Comparison of ENCODE assay signal across 26 cellular contexts in the genomic region with DNA sequence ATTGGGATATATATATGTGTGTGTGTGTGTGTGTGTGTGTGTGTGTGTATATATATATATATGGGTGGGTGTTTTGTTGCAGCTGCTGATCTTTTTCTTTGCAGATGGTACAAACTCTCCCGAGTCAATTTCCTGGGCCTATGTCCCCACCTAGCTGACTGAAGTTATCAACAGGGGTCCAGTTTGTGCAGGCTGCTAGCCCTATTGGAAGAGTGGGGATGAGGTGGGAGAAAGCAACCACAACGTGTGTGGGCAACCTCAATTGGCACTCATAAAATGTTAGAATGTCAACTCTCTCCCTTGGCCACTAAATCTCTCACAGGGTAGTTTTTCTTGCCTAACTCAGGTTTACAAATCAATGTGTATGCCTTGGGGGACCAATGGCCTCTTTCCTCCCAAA. TPM values are rescaled to one million over a fixed set of nuclear protein-coding genes. Genes with fewer than 3 reads are reported as not detected.
A peak's percentile ranks its signal among the peaks of the same experiment; 100 is the strongest.
DNase-seq lines count a peak whose midpoint lies in the region; ATAC-seq lines count a peak whose summit lies in the region.
"Had no signal": no experiment of that assay in that cellular context is flagged by ENCODE, and none has a peak within 500 bp of the region (broad histone marks: within the 10 kb centered on the region; RNA-seq: fewer than 3 reads in every experiment).

No MANE protein-coding gene starts in this region.

- peak overlapping the region; percentile 62 for H3K27ac Mint-ChIP-seq in activated naive CD4-positive, alpha-beta T cell treated with anti-CD3 and anti-CD28 coated beads, Interleukin-2, amount 50 U/mL, for 24 hours
- no peak overlapping the region for H3K27ac Mint-ChIP-seq in activated naive CD4-positive, alpha-beta T cell treated with anti-CD3 and anti-CD28 coated beads, Interleukin-2, amount 10 ng/mL, durations not matched to agents 7 days and 5 days
- no peak overlapping the region for H3K27ac Mint-ChIP-seq in T-helper 17 cell
- peak overlapping the region; percentile 89 for H3K27ac Mint-ChIP-seq in activated naive CD8-positive, alpha-beta T cell treated with anti-CD3 and anti-CD28 coated beads, Interleukin-2, amount 50 U/mL, for 24 hours
- H3K27ac Mint-ChIP-seq in stimulated activated memory B cell treated with anti-CD40 and anti-IgM and Interleukin-4, amounts not matched to agents 10 μg/mL and 1 μg/mL and 100 μg/mL, for 72 hours, result no peak overlapping the region
- H3K27ac Mint-ChIP-seq: CD4-positive, CD25-positive, alpha-beta regulatory T cell; GM23338 had no signal

- H3K4me3 Mint-ChIP-seq in activated naive CD4-positive, alpha-beta T cell treated with anti-CD3 and anti-CD28 coated beads, Interleukin-2, amount 50 U/mL, for 24 hours, result peak overlapping the region; percentile 36
- H3K4me3 Mint-ChIP-seq in activated naive CD4-positive, alpha-beta T cell treated with anti-CD3 and anti-CD28 coated beads, Interleukin-2, amount 10 ng/mL, durations not matched to agents 7 days and 5 days, result no peak overlapping the region
- peak overlapping the region; percentile 5 for H3K4me3 Mint-ChIP-seq in T-helper 17 cell
- peak overlapping the region; percentile 100 for H3K4me3 Mint-ChIP-seq in activated naive CD8-positive, alpha-beta T cell treated with anti-CD3 and anti-CD28 coated beads, Interleukin-2, amount 50 U/mL, for 24 hours
- H3K4me3 Mint-ChIP-seq in stimulated activated memory B cell treated with anti-CD40 and anti-IgM and Interleukin-4, amounts not matched to agents 10 μg/mL and 1 μg/mL and 100 μg/mL, for 72 hours, result peak overlapping the region; percentile 95

- H3K36me3 Mint-ChIP-seq in activated naive CD4-positive, alpha-beta T cell treated with anti-CD3 and anti-CD28 coated beads, Interleukin-2, amount 50 U/mL, for 24 hours, result peaks cover 30% of the 10 kb centered on the region
- H3K36me3 Mint-ChIP-seq in activated naive CD4-positive, alpha-beta T cell treated with anti-CD3 and anti-CD28 coated beads, Interleukin-2, amount 10 ng/mL, durations not matched to agents 7 days and 5 days, result no peaks in the 10 kb centered on the region
- H3K36me3 Mint-ChIP-seq in T-helper 17 cell (ENCODE audit: low read depth), result peaks cover 6% of the 10 kb centered on the region
- peaks cover 89% of the 10 kb centered on the region for H3K36me3 Mint-ChIP-seq in activated naive CD8-positive, alpha-beta T cell treated with anti-CD3 and anti-CD28 coated beads, Interleukin-2, amount 50 U/mL, for 24 hours (ENCODE audit: low read depth)
- peaks cover 80% of the 10 kb centered on the region for H3K36me3 Mint-ChIP-seq in stimulated activated memory B cell treated with anti-CD40 and anti-IgM and Interleukin-4, amounts not matched to agents 10 μg/mL and 1 μg/mL and 100 μg/mL, for 72 hours
- H3K36me3 Mint-ChIP-seq: CD4-positive, CD25-positive, alpha-beta regulatory T cell; IgD-negative memory B cell had no signal

- peaks cover 19% of the 10 kb centered on the region for H3K27me3 Mint-ChIP-seq in activated naive CD4-positive, alpha-beta T cell treated with anti-CD3 and anti-CD28 coated beads, Interleukin-2, amount 50 U/mL, for 24 hours
- H3K27me3 Mint-ChIP-seq in activated naive CD4-positive, alpha-beta T cell treated with anti-CD3 and anti-CD28 coated beads, Interleukin-2, amount 10 ng/mL, durations not matched to agents 7 days and 5 days, result peaks cover 79% of the 10 kb centered on the region
- peaks cover 71% of the 10 kb centered on the region for H3K27me3 Mint-ChIP-seq in T-helper 17 cell
- peaks cover 10% of the 10 kb centered on the region for H3K27me3 Mint-ChIP-seq in activated naive CD8-positive, alpha-beta T cell treated with anti-CD3 and anti-CD28 coated beads, Interleukin-2, amount 50 U/mL, for 24 hours
- H3K27me3 Mint-ChIP-seq in stimulated activated memory B cell treated with anti-CD40 and anti-IgM and Interleukin-4, amounts not matched to agents 10 μg/mL and 1 μg/mL and 100 μg/mL, for 72 hours, result peaks cover 8% of the 10 kb centered on the region

- CTCF ChIA-PET in activated naive CD4-positive, alpha-beta T cell treated with anti-CD3 and anti-CD28 coated beads, Interleukin-2, amount 10 ng/mL, durations not matched to agents 7 days and 5 days (lab: Charles Lee), result interaction anchor here (1.3 kb wide), 1 partner anchor 184 kb away, joined by 3 read pairs; no protein-coding TSS in a partner anchor

- H3K4me1 Mint-ChIP-seq in activated naive CD4-positive, alpha-beta T cell treated with anti-CD3 and anti-CD28 coated beads, Interleukin-2, amount 50 U/mL, for 24 hours, result peaks cover 61% of the 10 kb centered on the region
- H3K4me1 Mint-ChIP-seq in activated naive CD4-positive, alpha-beta T cell treated with anti-CD3 and anti-CD28 coated beads, Interleukin-2, amount 10 ng/mL, durations not matched to agents 7 days and 5 days, result peaks cover 45% of the 10 kb centered on the region
- H3K4me1 Mint-ChIP-seq in T-helper 17 cell, result peaks cover 22% of the 10 kb centered on the region
- H3K4me1 Mint-ChIP-seq in activated naive CD8-positive, alpha-beta T cell treated with anti-CD3 and anti-CD28 coated beads, Interleukin-2, amount 50 U/mL, for 24 hours, result peaks cover 62% of the 10 kb centered on the region
- H3K4me1 Mint-ChIP-seq in stimulated activated memory B cell treated with anti-CD40 and anti-IgM and Interleukin-4, amounts not matched to agents 10 μg/mL and 1 μg/mL and 100 μg/mL, for 72 hours, result peaks cover 73% of the 10 kb centered on the region

- H3K9me3 Mint-ChIP-seq in activated naive CD4-positive, alpha-beta T cell treated with anti-CD3 and anti-CD28 coated beads, Interleukin-2, amount 50 U/mL, for 24 hours, result no peaks in the 10 kb centered on the region
- no peaks in the 10 kb centered on the region for H3K9me3 Mint-ChIP-seq in activated naive CD4-positive, alpha-beta T cell treated with anti-CD3 and anti-CD28 coated beads, Interleukin-2, amount 10 ng/mL, durations not matched to agents 7 days and 5 days
- no peaks in the 10 kb centered on the region for H3K9me3 Mint-ChIP-seq in activated naive CD8-positive, alpha-beta T cell treated with anti-CD3 and anti-CD28 coated beads, Interleukin-2, amount 50 U/mL, for 24 hours
- no peaks in the 10 kb centered on the region for H3K9me3 Mint-ChIP-seq in stimulated activated memory B cell treated with anti-CD40 and anti-IgM and Interleukin-4, amounts not matched to agents 10 μg/mL and 1 μg/mL and 100 μg/mL, for 72 hours
- H3K9me3 Mint-ChIP-seq: CD4-positive, CD25-positive, alpha-beta regulatory T cell; IgD-negative memory B cell had no signal

- H3K9me3 ChIP-seq in T-helper 17 cell (ENCODE audit: control insufficient read depth, low read length, poor library complexity, severe bottlenecking), result no peaks in the 10 kb centered on the region
- H3K9me3 ChIP-seq: BLaER1, HAP-1 had no signal

- ATAC-seq in T-helper 17 cell, result no peak
- ATAC-seq in activated naive CD8-positive, alpha-beta T cell treated with anti-CD3 and anti-CD28 coated beads, Interleukin-2, amount 50 U/mL, for 24 hours, result no peak
- no peak for ATAC-seq in stimulated activated memory B cell treated with anti-CD40 and anti-IgM and Interleukin-4, amounts not matched to agents 10 μg/mL and 1 μg/mL and 100 μg/mL, for 72 hours
- ATAC-seq in HG03139 (IDR thresholded peaks at IDR 0.05; ENCODE audit: unreplicated experiment), result no peak
- no peak for ATAC-seq in HG02588 (IDR thresholded peaks at IDR 0.05; ENCODE audit: unreplicated experiment)
- ATAC-seq: GM12878, GM23338, Panc1 had no signal

- DNase-seq in activated naive CD4-positive, alpha-beta T cell treated with anti-CD3 and anti-CD28 coated beads, Interleukin-2, amount 10 ng/mL, durations not matched to agents 7 days and 5 days, result no peak
- DNase-seq in T-helper 17 cell (no peak), NCI-H1092 treated with DMSO at 0.1 percent for 48 hours (lab: John Stamatoyannopoulos, UW) (no peak)
- DNase-seq in activated naive CD8-positive, alpha-beta T cell treated with anti-CD3 and anti-CD28 coated beads, Interleukin-2, amount 50 U/mL, for 24 hours, result no peak
- DNase-seq: CD4-positive, CD25-positive, alpha-beta regulatory T cell; DMS79; EL; GDM1; MM.1S; NCI-H1048; NCI-H1417 treated with DMSO at 0.1 percent for 48 hours; NCI-H1694 treated with DMSO at 0.1 percent for 48 hours; NCI-H2081; NCI-H510A; NCI-H69; SHP77 had no signal

RNA-seq across cellular contexts. Expression of a gene that starts 5.6 kb away (rescaled TPM):
- 10 to 100 TPM; 48.2 to 51.3 TPM for total RNA-seq in T-helper 17 cell

Comparison
In these comparisons a context has a peak if more than half of its experiments do, and no peak if none do; other contexts are left out.
1. H3K27ac Mint-ChIP-seq: peak in activated naive CD4-positive, alpha-beta T cell treated with anti-CD3 and anti-CD28 coated beads, Interleukin-2, amount 50 U/mL, for 24 hours (single experiment) and activated naive CD8-positive, alpha-beta T cell treated with anti-CD3 and anti-CD28 coated beads, Interleukin-2, amount 50 U/mL, for 24 hours (single experiment); none in activated naive CD4-positive, alpha-beta T cell treated with anti-CD3 and anti-CD28 coated beads, Interleukin-2, amount 10 ng/mL, durations not matched to agents 7 days and 5 days (single experiment), T-helper 17 cell (single experiment) and stimulated activated memory B cell treated with anti-CD40 and anti-IgM and Interleukin-4, amounts not matched to agents 10 μg/mL and 1 μg/mL and 100 μg/mL, for 72 hours (single experiment).